Comparison of ENCODE assay signal across 26 cellular contexts in the genomic region with DNA sequence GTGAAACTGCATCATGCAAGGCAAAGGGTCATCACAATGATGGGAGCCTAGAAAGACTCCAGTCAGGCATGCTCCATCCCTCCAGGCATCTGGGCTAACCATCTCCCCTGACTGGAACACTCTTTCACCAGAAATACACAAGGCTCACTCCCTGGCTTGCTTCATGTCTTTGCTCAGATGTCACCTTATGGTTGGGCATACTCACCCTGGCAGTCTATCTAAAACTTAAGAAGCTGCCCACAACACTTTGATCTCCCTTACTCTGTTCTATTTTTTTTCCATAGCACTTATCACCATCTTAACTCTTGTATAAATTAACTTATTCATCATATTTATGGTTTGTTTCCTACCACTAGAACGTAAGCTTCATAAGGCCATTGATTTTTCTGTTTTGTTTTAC.
"Had no signal": no experiment of that assay in that cellular context is flagged by ENCODE, and none has a peak within 500 bp of the region (broad histone marks: within the 10 kb centered on the region; RNA-seq: fewer than 3 reads in every experiment).

No MANE protein-coding gene starts in this region.

- H3K79me2 ChIP-seq: parathyroid adenoma had no signal

- H3K4me2 ChIP-seq: neural progenitor cell, smooth muscle cell had no signal

- H3K36me3 ChIP-seq: left lung, lower lobe of right lung, neural progenitor cell, neutrophil, right atrium auricular region, right lobe of liver, suprapubic skin, thoracic aorta, tibial artery, upper lobe of right lung had no signal

- H3K36me3 Mint-ChIP-seq: natural killer cell; stimulated activated effector memory CD8-positive, alpha-beta T cell treated with anti-CD3 and anti-CD28 coated beads, Interleukin-12 subunit alpha, Interleukin-12 subunit beta, amount 100 ng/mL, for 72 hours had no signal

- H2AFZ ChIP-seq: neural progenitor cell, parathyroid adenoma had no signal

- H3K4me3 ChIP-seq: left lung, lower lobe of right lung, neural progenitor cell, right atrium auricular region, right lobe of liver, smooth muscle cell, suprapubic skin, thoracic aorta, tibial artery, upper lobe of right lung had no signal

- H3K4me3 Mint-ChIP-seq: immature natural killer cell; natural killer cell; nephron progenitor cell; neural progenitor cell; stimulated activated effector memory CD8-positive, alpha-beta T cell treated with anti-CD3 and anti-CD28 coated beads, Interleukin-12 subunit alpha, Interleukin-12 subunit beta, amount 100 ng/mL, for 72 hours had no signal

- H3K9ac ChIP-seq: neural progenitor cell, parathyroid adenoma had no signal

- H3K9me3 Mint-ChIP-seq: nephron progenitor cell had no signal

- H3K27me3 Mint-ChIP-seq: progenitor cell of endocrine pancreas had no signal

- DNase-seq: immature natural killer cell; kidney; left colon; left lung; lower lobe of right lung; mammary epithelial cell; mesenchymal stem cell; natural killer cell; nephron progenitor cell; occipital lobe; right lobe of liver; stimulated activated CD4-positive, alpha-beta T cell treated with anti-CD3 and anti-CD28 coated beads, Interleukin-2, amount 100 ng/mL, for 24 hours; stimulated activated CD4-positive, alpha-beta T cell treated with anti-CD3 and anti-CD28 coated beads, Interleukin-4, amount 100 ng/mL, for 1 hour; stimulated activated naive CD4-positive, alpha-beta T cell treated with Interleukin-2 at 50 U/mL for 16 hours; tibial artery; trophoblast cell; upper lobe of right lung had no signal

- ATAC-seq: left colon; left lung; lower lobe of right lung; natural killer cell; stimulated activated effector memory CD8-positive, alpha-beta T cell treated with anti-CD3 and anti-CD28 coated beads, Interleukin-12 subunit alpha, Interleukin-12 subunit beta, amount 100 ng/mL, for 72 hours; upper lobe of right lung had no signal

- H3K27ac Mint-ChIP-seq: nephron progenitor cell; neural progenitor cell; progenitor cell of endocrine pancreas; stimulated activated effector memory CD8-positive, alpha-beta T cell treated with anti-CD3 and anti-CD28 coated beads, Interleukin-12 subunit alpha, Interleukin-12 subunit beta, amount 100 ng/mL, for 72 hours had no signal

- H3K9me3 ChIP-seq: left lung, lower lobe of right lung, neutrophil, right atrium auricular region, right lobe of liver, suprapubic skin, thoracic aorta, tibial artery, upper lobe of right lung had no signal

- H3K4me1 ChIP-seq: left lung, lower lobe of right lung, neural progenitor cell, parathyroid adenoma, right atrium auricular region, right lobe of liver, suprapubic skin, tibial artery, upper lobe of right lung had no signal

- H3K4me1 Mint-ChIP-seq: nephron progenitor cell; neural progenitor cell; stimulated activated effector memory CD8-positive, alpha-beta T cell treated with anti-CD3 and anti-CD28 coated beads, Interleukin-12 subunit alpha, Interleukin-12 subunit beta, amount 100 ng/mL, for 72 hours had no signal

- H3K27me3 ChIP-seq: left lung, neutrophil, right atrium auricular region, right lobe of liver, suprapubic skin, tibial artery, upper lobe of right lung had no signal

- H3K27ac ChIP-seq: left lung, lower lobe of right lung, neural progenitor cell, neutrophil, parathyroid adenoma, right atrium auricular region, right lobe of liver, suprapubic skin, thoracic aorta, tibial artery, upper lobe of right lung had no signal
